32 cellular contexts compared by ENCODE assay signal in genomic region chr5:115457574-115457973, GRCh38.
DNase-seq lines count a peak whose midpoint lies in the region; ATAC-seq, FAIRE-seq and TF ChIP-seq lines count a peak whose summit lies in the region.
"Had no signal": no experiment of that assay in that cellular context is flagged by ENCODE, and none has a peak within 500 bp of the region (broad histone marks: within the 10 kb centered on the region; RNA-seq: fewer than 3 reads in every experiment).

No MANE protein-coding gene starts in this region.

- H3K4me3 ChIP-seq in kidney (ENCODE audit: low read length in 2 of 2) (no peak overlapping the region), pancreas (no peak overlapping the region), left lung (no peak overlapping the region)
- H3K4me3 ChIP-seq in CD4-positive, alpha-beta memory T cell (ENCODE audit: low read length in 2 of 2), result no peak overlapping the region
- H3K4me3 ChIP-seq: adrenal gland, esophagus muscularis mucosa, GM12878, HAP-1, heart left ventricle, prostate gland, suprapubic skin, upper lobe of right lung had no signal

- H3K9me3 ChIP-seq in kidney (ENCODE audit: control insufficient read depth in 1 of 2, low read length in 2 of 2) (no peaks in the 10 kb centered on the region), pancreas (no peaks in the 10 kb centered on the region), left lung (no peaks in the 10 kb centered on the region)
- no peaks in the 10 kb centered on the region for H3K9me3 ChIP-seq in CD4-positive, alpha-beta memory T cell (ENCODE audit: control insufficient read depth in 1 of 2, low read length in 2 of 2)
- H3K9me3 ChIP-seq: adrenal gland, esophagus muscularis mucosa, HAP-1, heart left ventricle, prostate gland, SK-N-SH, suprapubic skin, upper lobe of right lung had no signal

- no peak overlapping the region for H3K9ac ChIP-seq in kidney (ENCODE audit: low read length in 2 of 2)
- H3K9ac ChIP-seq: KMS-11, SK-N-SH had no signal

- WGBS in pancreas, 2 donors, result 16 to 21% methylated on average over 6 of the region's 6 CpGs

- peak; percentile 66 to 73 (median 69) for ATAC-seq in pancreas
- no peak for ATAC-seq in left lung
- ATAC-seq in activated T-helper 17 cell treated with anti-CD3 and anti-CD28 coated beads, Interleukin-2, amount 50 U/mL, for 72 hours (replicated peaks), result no peak
- ATAC-seq: CD8-positive, alpha-beta T cell; PC-3; stimulated activated memory B cell treated with anti-CD40 and anti-IgM and Interleukin-4, amounts not matched to agents 10 μg/mL and 1 μg/mL and 100 μg/mL, for 72 hours; T-helper 17 cell had no signal

- FAIRE-seq in kidney (lab: Jason Lieb, UNC) (no peak), pancreas (lab: Jason Lieb, UNC) (no peak)
- FAIRE-seq: GM12878 had no signal

- H3K4me1 ChIP-seq in kidney (ENCODE audit: control insufficient read depth in 1 of 2, insufficient read depth in 1 of 2, low read depth in 1 of 2, low read length in 2 of 2), result peaks cover 0 to 6% of the 10 kb centered on the region in 2 donors
- H3K4me1 ChIP-seq in pancreas, result peaks cover 27 to 48% (median 42%) of the 10 kb centered on the region in 3 donors
- peaks cover 19 to 21% of the 10 kb centered on the region in 2 donors for H3K4me1 ChIP-seq in left lung
- no peaks in the 10 kb centered on the region for H3K4me1 ChIP-seq in CD4-positive, alpha-beta memory T cell (ENCODE audit: insufficient read depth, low read length)
- H3K4me1 ChIP-seq: HAP-1, prostate gland had no signal

- no peaks in the 10 kb centered on the region for H3K36me3 Mint-ChIP-seq in CD4-positive, alpha-beta memory T cell
- no peaks in the 10 kb centered on the region for H3K36me3 Mint-ChIP-seq in activated T-helper 17 cell treated with anti-CD3 and anti-CD28 coated beads, Interleukin-2, amount 50 U/mL, for 72 hours (ENCODE audit: low read depth)
- H3K36me3 Mint-ChIP-seq: activated CD4-positive, alpha-beta memory T cell treated with anti-CD3 and anti-CD28 coated beads for 36 hours; CD8-positive, alpha-beta T cell; stimulated activated memory B cell treated with anti-CD40 and anti-IgM and Interleukin-4, amounts not matched to agents 10 μg/mL and 1 μg/mL and 100 μg/mL, for 72 hours had no signal

- H3K4me3 Mint-ChIP-seq in CD4-positive, alpha-beta memory T cell, result no peak overlapping the region
- H3K4me3 Mint-ChIP-seq in activated T-helper 17 cell treated with anti-CD3 and anti-CD28 coated beads, Interleukin-2, amount 50 U/mL, for 72 hours, result no peak overlapping the region
- H3K4me3 Mint-ChIP-seq: activated CD4-positive, alpha-beta memory T cell treated with anti-CD3 and anti-CD28 coated beads for 36 hours; B cell; CD8-positive, alpha-beta T cell; stimulated activated memory B cell treated with anti-CD40 and anti-IgM and Interleukin-4, amounts not matched to agents 10 μg/mL and 1 μg/mL and 100 μg/mL, for 72 hours; T-helper 17 cell had no signal

- no peaks in the 10 kb centered on the region for H3K4me1 Mint-ChIP-seq in CD4-positive, alpha-beta memory T cell
- peaks cover 11% of the 10 kb centered on the region for H3K4me1 Mint-ChIP-seq in activated T-helper 17 cell treated with anti-CD3 and anti-CD28 coated beads, Interleukin-2, amount 50 U/mL, for 72 hours
- H3K4me1 Mint-ChIP-seq: B cell; stimulated activated memory B cell treated with anti-CD40 and anti-IgM and Interleukin-4, amounts not matched to agents 10 μg/mL and 1 μg/mL and 100 μg/mL, for 72 hours had no signal

- peak overlapping the region; percentile 58 to 68 for H3K27ac ChIP-seq in kidney (ENCODE audit: low read depth in 2 of 2, low read length in 2 of 2)
- peak overlapping the region; percentile 63 to 79 (median 76) for H3K27ac ChIP-seq in pancreas
- peak overlapping the region in 1 of 2 donors; percentile 18 for H3K27ac ChIP-seq in left lung
- no peak overlapping the region for H3K27ac ChIP-seq in CD4-positive, alpha-beta memory T cell (ENCODE audit: low read depth, low read length)
- H3K27ac ChIP-seq: adrenal gland, esophagus muscularis mucosa, KMS-11, prostate gland, suprapubic skin, upper lobe of right lung had no signal

- DNase-seq in DMS53 (lab: John Stamatoyannopoulos, UW) (peak; percentile 40), DMS53 treated with DMSO at 0.1 percent for 48 hours (lab: John Stamatoyannopoulos, UW; ENCODE audit: unreplicated experiment) (no peak), kidney (no peak), pancreas (peak in 2 of 6 donors; percentile 37 to 51), left lung (no peak)
- no peak for DNase-seq in stimulated activated CD4-positive, alpha-beta T cell treated with anti-CD3 and anti-CD28 coated beads, Interleukin-1b, Interleukin-23, amount 100 ng/mL, for 48 hours
- no peak for DNase-seq in CD4-positive, alpha-beta memory T cell
- DNase-seq: 8988T; activated CD4-positive, alpha-beta memory T cell treated with anti-CD3 and anti-CD28 coated beads for 36 hours; activated naive CD4-positive, alpha-beta T cell treated with Interleukin-2 at 50 U/mL for 16 hours; adrenal gland; CD8-positive, alpha-beta T cell; cerebellar nuclear complex; mammary epithelial cell; NCI-H2081; NCI-H2227 treated with DMSO at 0.1 percent for 48 hours; NCI-H526; NK-92 treated with Interleukin-12 subunit alpha and Interleukin-12 subunit beta, amount 100 ng/mL, for 24 hours; PC-3; SK-N-SH; T-helper 17 cell; upper lobe of right lung had no signal

- intact Hi-C loops in kidney (cut with DNase I), result no loop called here
- intact Hi-C loops in pancreas (cut with DNase I), result no loop called here
- intact Hi-C loops in left lung (cut with DNase I), result no loop called here
- intact Hi-C loops in CD4-positive, alpha-beta memory T cell (cut with micrococcal nuclease), result no loop called here

- POLR2A ChIA-PET in CD4-positive, alpha-beta memory T cell (lab: Charles Lee; ENCODE audit: partially characterized antibody), result no interaction called here

- no peaks in the 10 kb centered on the region for H3K36me3 ChIP-seq in kidney (ENCODE audit: control insufficient read depth in 1 of 2, insufficient read depth in 2 of 2, low read length in 2 of 2)
- no peaks in the 10 kb centered on the region for H3K36me3 ChIP-seq in pancreas
- no peaks in the 10 kb centered on the region for H3K36me3 ChIP-seq in left lung
- no peaks in the 10 kb centered on the region for H3K36me3 ChIP-seq in CD4-positive, alpha-beta memory T cell (ENCODE audit: insufficient read depth, low read length)
- H3K36me3 ChIP-seq: adrenal gland, esophagus muscularis mucosa, HAP-1, heart left ventricle, prostate gland, suprapubic skin, upper lobe of right lung had no signal

- H3K27ac Mint-ChIP-seq in CD4-positive, alpha-beta memory T cell, result no peak overlapping the region
- H3K27ac Mint-ChIP-seq in activated T-helper 17 cell treated with anti-CD3 and anti-CD28 coated beads, Interleukin-2, amount 50 U/mL, for 72 hours, result no peak overlapping the region
- H3K27ac Mint-ChIP-seq: activated CD4-positive, alpha-beta memory T cell treated with anti-CD3 and anti-CD28 coated beads for 36 hours; B cell; CD8-positive, alpha-beta T cell; stimulated activated memory B cell treated with anti-CD40 and anti-IgM and Interleukin-4, amounts not matched to agents 10 μg/mL and 1 μg/mL and 100 μg/mL, for 72 hours; T-helper 17 cell had no signal

- CTCF ChIA-PET in CD4-positive, alpha-beta memory T cell (lab: Charles Lee; ENCODE audit: partially characterized antibody), result no interaction called here

- H3K27me3 ChIP-seq in pancreas (no peaks in the 10 kb centered on the region), left lung (no peaks in the 10 kb centered on the region)
- H3K27me3 ChIP-seq in CD4-positive, alpha-beta memory T cell (ENCODE audit: insufficient read depth, low read length), result no peaks in the 10 kb centered on the region
- H3K27me3 ChIP-seq: adrenal gland, esophagus muscularis mucosa, heart left ventricle, suprapubic skin, upper lobe of right lung had no signal

- peaks cover 0 to 6% of the 10 kb centered on the region in 2 donors for H3K27me3 Mint-ChIP-seq in CD4-positive, alpha-beta memory T cell
- H3K27me3 Mint-ChIP-seq in activated T-helper 17 cell treated with anti-CD3 and anti-CD28 coated beads, Interleukin-2, amount 50 U/mL, for 72 hours, result peaks cover 13% of the 10 kb centered on the region

- no peaks in the 10 kb centered on the region for H3K9me3 Mint-ChIP-seq in CD4-positive, alpha-beta memory T cell
- no peaks in the 10 kb centered on the region for H3K9me3 Mint-ChIP-seq in activated T-helper 17 cell treated with anti-CD3 and anti-CD28 coated beads, Interleukin-2, amount 50 U/mL, for 72 hours
- H3K9me3 Mint-ChIP-seq: activated CD4-positive, alpha-beta memory T cell treated with anti-CD3 and anti-CD28 coated beads for 36 hours; CD8-positive, alpha-beta T cell; stimulated activated memory B cell treated with anti-CD40 and anti-IgM and Interleukin-4, amounts not matched to agents 10 μg/mL and 1 μg/mL and 100 μg/mL, for 72 hours had no signal

- TF ChIP-seq CTCF in kidney (IDR thresholded peaks at IDR 0.05; ENCODE audit: borderline replicate concordance, extremely low read depth, insufficient read depth) (no peak), pancreas (IDR thresholded peaks at IDR 0.05) (no peak), left lung (IDR thresholded peaks at IDR 0.05) (no peak)

Comparison
In these comparisons a context has a peak if more than half of its experiments do, and no peak if none do; other contexts are left out.
1. ATAC-seq: peak in pancreas (4 of 4); none in left lung (single experiment) and activated T-helper 17 cell treated with anti-CD3 and anti-CD28 coated beads, Interleukin-2, amount 50 U/mL, for 72 hours (single experiment).